22 cellular contexts compared by ENCODE assay signal in genomic region chr17:61318684-61319098, GRCh38.
"Had no signal": no experiment of that assay in that cellular context is flagged by ENCODE, and none has a peak within 500 bp of the region (broad histone marks: within the 10 kb centered on the region; RNA-seq: fewer than 3 reads in every experiment).

No MANE protein-coding gene starts in this region.

- H3K4me1 ChIP-seq: foreskin keratinocyte had no signal

- H3K27me3 ChIP-seq: adrenal gland, foreskin keratinocyte, heart left ventricle, neutrophil, tibial artery, vagina had no signal

- ATAC-seq: activated CD8-positive, alpha-beta memory T cell treated with anti-CD3 and anti-CD28 coated beads, Interleukin-2, amount 10 ng/mL, durations not matched to agents 7 days and 5 days; foreskin keratinocyte; heart left ventricle; left cardiac atrium; stimulated activated memory B cell treated with anti-CD40 and anti-IgM and Interleukin-4, amounts not matched to agents 10 μg/mL and 1 μg/mL and 100 μg/mL, for 72 hours had no signal

- H3K4me3 Mint-ChIP-seq: activated CD4-positive, alpha-beta memory T cell treated with anti-CD3 and anti-CD28 coated beads for 36 hours; activated CD8-positive, alpha-beta memory T cell treated with anti-CD3 and anti-CD28 coated beads, Interleukin-2, amount 10 ng/mL, durations not matched to agents 7 days and 5 days; activated naive CD4-positive, alpha-beta T cell treated with anti-CD3 and anti-CD28 coated beads, Interleukin-2, amount 10 ng/mL, durations not matched to agents 7 days and 5 days; immature natural killer cell; naive B cell; stimulated activated memory B cell treated with anti-CD40 and anti-IgM and Interleukin-4, amounts not matched to agents 10 μg/mL and 1 μg/mL and 100 μg/mL, for 72 hours had no signal

- DNase-seq: activated CD4-positive, alpha-beta memory T cell treated with anti-CD3 and anti-CD28 coated beads for 36 hours; activated CD8-positive, alpha-beta memory T cell treated with anti-CD3 and anti-CD28 coated beads, Interleukin-2, amount 10 ng/mL, durations not matched to agents 7 days and 5 days; activated naive CD4-positive, alpha-beta T cell treated with anti-CD3 and anti-CD28 coated beads, Interleukin-2, amount 10 ng/mL, durations not matched to agents 7 days and 5 days; activated T-cell treated with anti-CD3 and anti-CD28 coated beads, Interleukin-2, amount 50 U/mL, for 1 hour; adrenal gland; cortex of kidney; effector CD8-positive, alpha-beta T cell; foreskin keratinocyte; heart left ventricle; immature natural killer cell; left cardiac atrium; naive B cell; posterior cingulate gyrus; retina; stimulated activated CD4-positive, alpha-beta T cell treated with anti-CD3 and anti-CD28 coated beads, Interleukin-2, amount 100 ng/mL, for 48 hours; tibial artery; WERI-Rb-1 had no signal

- H3K4me3 ChIP-seq: adrenal gland, heart left ventricle, lung, tibial artery, vagina had no signal

- H3K9me3 ChIP-seq: adrenal gland, heart left ventricle, neutrophil, tibial artery, vagina had no signal

- H3K4me1 Mint-ChIP-seq: activated CD8-positive, alpha-beta memory T cell treated with anti-CD3 and anti-CD28 coated beads, Interleukin-2, amount 10 ng/mL, durations not matched to agents 7 days and 5 days; activated naive CD4-positive, alpha-beta T cell treated with anti-CD3 and anti-CD28 coated beads, Interleukin-2, amount 10 ng/mL, durations not matched to agents 7 days and 5 days; naive B cell; stimulated activated memory B cell treated with anti-CD40 and anti-IgM and Interleukin-4, amounts not matched to agents 10 μg/mL and 1 μg/mL and 100 μg/mL, for 72 hours had no signal

- H3K9me3 Mint-ChIP-seq: activated CD4-positive, alpha-beta memory T cell treated with anti-CD3 and anti-CD28 coated beads for 36 hours; activated naive CD4-positive, alpha-beta T cell treated with anti-CD3 and anti-CD28 coated beads, Interleukin-2, amount 10 ng/mL, durations not matched to agents 7 days and 5 days; activated T-helper 2 cell treated with anti-CD3 and anti-CD28 coated beads, Interferon-gamma antibody, Interleukin-2, Interleukin-4, amounts not matched to agents 10 μg/mL and 5 μg/mL and 100 μg/mL, durations not matched to agents 14 hours and 24 hours and 36 hours; immature natural killer cell; naive B cell; stimulated activated memory B cell treated with anti-CD40 and anti-IgM and Interleukin-4, amounts not matched to agents 10 μg/mL and 1 μg/mL and 100 μg/mL, for 72 hours had no signal

- H3K27me3 Mint-ChIP-seq: activated CD4-positive, alpha-beta memory T cell treated with anti-CD3 and anti-CD28 coated beads for 36 hours; activated CD8-positive, alpha-beta memory T cell treated with anti-CD3 and anti-CD28 coated beads, Interleukin-2, amount 10 ng/mL, durations not matched to agents 7 days and 5 days; naive B cell; stimulated activated memory B cell treated with anti-CD40 and anti-IgM and Interleukin-4, amounts not matched to agents 10 μg/mL and 1 μg/mL and 100 μg/mL, for 72 hours had no signal

- H3K27ac Mint-ChIP-seq: activated CD4-positive, alpha-beta memory T cell treated with anti-CD3 and anti-CD28 coated beads for 36 hours; activated naive CD4-positive, alpha-beta T cell treated with anti-CD3 and anti-CD28 coated beads, Interleukin-2, amount 10 ng/mL, durations not matched to agents 7 days and 5 days; activated T-helper 2 cell treated with anti-CD3 and anti-CD28 coated beads, Interferon-gamma antibody, Interleukin-2, Interleukin-4, amounts not matched to agents 10 μg/mL and 5 μg/mL and 100 μg/mL, durations not matched to agents 14 hours and 24 hours and 36 hours; naive B cell; stimulated activated memory B cell treated with anti-CD40 and anti-IgM and Interleukin-4, amounts not matched to agents 10 μg/mL and 1 μg/mL and 100 μg/mL, for 72 hours had no signal

- H3K36me3 Mint-ChIP-seq: activated CD4-positive, alpha-beta memory T cell treated with anti-CD3 and anti-CD28 coated beads for 36 hours; activated CD8-positive, alpha-beta memory T cell treated with anti-CD3 and anti-CD28 coated beads, Interleukin-2, amount 10 ng/mL, durations not matched to agents 7 days and 5 days; activated naive CD4-positive, alpha-beta T cell treated with anti-CD3 and anti-CD28 coated beads, Interleukin-2, amount 10 ng/mL, durations not matched to agents 7 days and 5 days; stimulated activated memory B cell treated with anti-CD40 and anti-IgM and Interleukin-4, amounts not matched to agents 10 μg/mL and 1 μg/mL and 100 μg/mL, for 72 hours had no signal

- H3K36me3 ChIP-seq: adrenal gland, heart left ventricle, neutrophil, tibial artery, vagina, WERI-Rb-1 had no signal

- H3K27ac ChIP-seq: adrenal gland, foreskin keratinocyte, heart left ventricle, neutrophil, tibial artery, vagina, WERI-Rb-1 had no signal
